In genomic region chr5:89929834-89930233, GRCh38 we compare ENCODE assay signal across 21 cellular contexts.
DNase-seq lines count a peak whose midpoint lies in the region; ATAC-seq and TF ChIP-seq lines count a peak whose summit lies in the region.
"Had no signal": no experiment of that assay in that cellular context is flagged by ENCODE, and none has a peak within 500 bp of the region (broad histone marks: within the 10 kb centered on the region; RNA-seq: fewer than 3 reads in every experiment).

No MANE protein-coding gene starts in this region.

- BruUV-seq in A673 (replicated peaks; lab: Mats Ljungman, UMichigan): no TSS peak
- BruUV-seq in PC-3 (replicated peaks; lab: Mats Ljungman, UMichigan): no TSS peak

- no peaks in the 10 kb centered on the region for H3K79me2 ChIP-seq in PC-3 (ENCODE audit: low read length)
- H3K79me2 ChIP-seq in mesendoderm (ENCODE audit: control insufficient read depth, insufficient read depth, low read length): no peaks in the 10 kb centered on the region
- no peaks in the 10 kb centered on the region for H3K79me2 ChIP-seq in Karpas-422 (ENCODE audit: low read length)

- H4K8ac ChIP-seq in mesendoderm (ENCODE audit: low read depth, low read length): no peak overlapping the region

- no peaks in the 10 kb centered on the region for H3K79me1 ChIP-seq in mesendoderm (ENCODE audit: low read length)

- CTCF ChIA-PET in A673 (lab: Charles Lee): no interaction called here
- CTCF ChIA-PET in PC-3 (lab: Charles Lee): interaction anchor here (0.6 kb wide), 1 partner anchor 256 kb away, joined by 6 read pairs; no protein-coding TSS in a partner anchor

- H3K4ac ChIP-seq in mesendoderm (ENCODE audit: low read depth, low read length): no peak overlapping the region

- H3K56ac ChIP-seq in mesendoderm (ENCODE audit: low read length): no peak overlapping the region

- H3K18ac ChIP-seq in mesendoderm (ENCODE audit: low read length): no peak overlapping the region

- no peak overlapping the region for H3K23ac ChIP-seq in mesendoderm (ENCODE audit: low read length)

- intact Hi-C loops in A673 (cut with micrococcal nuclease; ENCODE audit: unreplicated experiment) (loop anchor here (2.0 to 10.0 kb wide), 2 partner anchors 165 to 335 kb away; no protein-coding TSS in a partner anchor), PC-3 (cut with micrococcal nuclease) (loop anchor here (2.0 to 5.0 kb wide), 4 partner anchors 73 to 457 kb away; no protein-coding TSS in a partner anchor)

- no peak overlapping the region for H3K9ac ChIP-seq in PC-3 (ENCODE audit: low read length)
- no peak overlapping the region for H3K9ac ChIP-seq in mesendoderm (ENCODE audit: low read length)
- H3K9ac ChIP-seq in Karpas-422 (ENCODE audit: low read length): no peak overlapping the region

- no peaks in the 10 kb centered on the region for H3K36me3 ChIP-seq in A673 (ENCODE audit: insufficient read depth, low read length, poor library complexity, severe bottlenecking)
- no peaks in the 10 kb centered on the region for H3K36me3 ChIP-seq in PC-3 (ENCODE audit: low read depth, low read length)
- no peaks in the 10 kb centered on the region for H3K36me3 ChIP-seq in mesendoderm (ENCODE audit: control insufficient read depth, insufficient read depth, low read length)
- no peaks in the 10 kb centered on the region for H3K36me3 ChIP-seq in Karpas-422 (ENCODE audit: insufficient read depth, low read length)
- H3K36me3 ChIP-seq: left lung, right atrium auricular region had no signal

- no peak overlapping the region for H2BK5ac ChIP-seq in mesendoderm (ENCODE audit: low read length)

- H3F3A ChIP-seq in PC-3 (ENCODE audit: low read length, unreplicated experiment): no peaks in the 10 kb centered on the region

- H3K9me2 ChIP-seq in PC-3 (replicated peaks; ENCODE audit: low read length): no peaks in the 10 kb centered on the region
- H3K9me2 ChIP-seq in Karpas-422 (replicated peaks; ENCODE audit: insufficient read depth, low read length): no peaks in the 10 kb centered on the region

- peaks cover 22% of the 10 kb centered on the region for H3K4me1 ChIP-seq in A673 (ENCODE audit: insufficient read depth, low read length, poor library complexity, severe bottlenecking)
- H3K4me1 ChIP-seq in PC-3 (ENCODE audit: insufficient read depth, low read length): peaks cover 21% of the 10 kb centered on the region
- peaks cover 4% of the 10 kb centered on the region for H3K4me1 ChIP-seq in mesendoderm (ENCODE audit: control insufficient read depth, low read depth, low read length)
- 0 out of 2 replicates have a peak, but pooled peaks cover 3% of the 10 kb centered on the region for H3K4me1 ChIP-seq in Karpas-422 (ENCODE audit: low read length)
- H3K4me1 ChIP-seq: left lung had no signal

- H3K4me2 ChIP-seq in PC-3 (ENCODE audit: low read length): 0 out of 2 replicates have a peak overlapping the region, but pooled peaks have one; percentile 60
- H3K4me2 ChIP-seq in mesendoderm (ENCODE audit: low read length): no peak overlapping the region
- no peak overlapping the region for H3K4me2 ChIP-seq in Karpas-422 (ENCODE audit: low read depth, low read length, poor library complexity, severe bottlenecking)

- no peak for ATAC-seq in PC-3
- ATAC-seq: left lung, mucosa of descending colon had no signal

- H4K20me1 ChIP-seq in PC-3 (ENCODE audit: low read length) (no peaks in the 10 kb centered on the region), Karpas-422 (ENCODE audit: insufficient read depth, low read depth, low read length) (no peaks in the 10 kb centered on the region)

- POLR2A ChIA-PET in A673 (lab: Charles Lee; ENCODE audit: low non-redundant PET): no interaction called here
- POLR2A ChIA-PET in PC-3 (lab: Charles Lee; ENCODE audit: unreplicated experiment): interaction anchor here (0.6 kb wide), 1 partner anchor 88 kb away, joined by 5 read pairs; no protein-coding TSS in a partner anchor

- H3K27me3 ChIP-seq in A673 (replicated peaks; ENCODE audit: insufficient read depth, low read depth, low read length, poor library complexity): no peaks in the 10 kb centered on the region
- H3K27me3 ChIP-seq in PC-3 (ENCODE audit: low read length): no peaks in the 10 kb centered on the region
- no peaks in the 10 kb centered on the region for H3K27me3 ChIP-seq in mesendoderm (ENCODE audit: insufficient read depth, low read length, poor library complexity)
- H3K27me3 ChIP-seq in Karpas-422 (ENCODE audit: low read length): no peaks in the 10 kb centered on the region
- H3K27me3 ChIP-seq: left lung, right atrium auricular region had no signal

- no peak overlapping the region for H4K5ac ChIP-seq in mesendoderm (ENCODE audit: low read length)

- H3K4me3 ChIP-seq in A673 (ENCODE audit: low read depth, low read length, poor library complexity, severe bottlenecking) (no peak overlapping the region), PC-3 (ENCODE audit: low read length) (no peak overlapping the region), cardiac fibroblast (replicated peaks in 1 of 2; ENCODE audit: low read depth in 2 of 2, low read length in 2 of 2) (no peak overlapping the region), mesendoderm (ENCODE audit: low read length) (no peak overlapping the region), Karpas-422 (ENCODE audit: low read length) (no peak overlapping the region)
- H3K4me3 ChIP-seq: left lung, mucosa of descending colon, right atrium auricular region had no signal

- peak; percentile 76 for DNase-seq in A673 (ENCODE audit: low spot score)
- no peak for DNase-seq in PC-3
- DNase-seq in cardiac fibroblast (ENCODE audit: low read depth in 2 of 2): peak; percentile 27 to 29
- DNase-seq in mesendoderm: peak; percentile 24
- no peak for DNase-seq in HK-2 (ENCODE audit: unreplicated experiment)
- DNase-seq in iPS-NIHi7 (ENCODE audit: extremely low spot score): no peak
- DNase-seq in activated naive CD4-positive, alpha-beta T cell treated with anti-CD3 and anti-CD28 coated beads, Interleukin-2, amount 50 U/mL, for 16 hours: no peak
- DNase-seq in Karpas-422: no peak
- DNase-seq: ACHN; activated CD4-positive, alpha-beta memory T cell treated with anti-CD3 and anti-CD28 coated beads for 36 hours; activated naive CD4-positive, alpha-beta T cell treated with Interleukin-2 at 50 U/mL for 16 hours; CD4-positive, CD25-positive, alpha-beta regulatory T cell; HFFc6; left lung; mucosa of descending colon; NCI-H1048; NCI-H2107; NCI-H526; nucleus accumbens; SIG-M5 had no signal

- peak overlapping the region; percentile 46 for H3K27ac ChIP-seq in A673 (ENCODE audit: low read depth, low read length, poor library complexity, severe bottlenecking)
- no peak overlapping the region for H3K27ac ChIP-seq in PC-3 (ENCODE audit: low read length)
- H3K27ac ChIP-seq in mesendoderm (ENCODE audit: low read depth, low read length): no peak overlapping the region
- no peak overlapping the region for H3K27ac ChIP-seq in Karpas-422 (ENCODE audit: low read length)
- H3K27ac ChIP-seq: left lung had no signal

- no peak overlapping the region for H2BK120ac ChIP-seq in mesendoderm (ENCODE audit: low read depth, low read length)

- H2BK15ac ChIP-seq in mesendoderm (replicated peaks; ENCODE audit: low read depth): no peak overlapping the region

- no peak overlapping the region for H2AK5ac ChIP-seq in mesendoderm (ENCODE audit: low read length)

- no CpG with 5 or more reads among the region's 1 CpG for whole genome bisulfite sequencing in mesendoderm (ENCODE audit: extremely low coverage, insufficient coverage, low lambda C conversion rate)

- no peak overlapping the region for H2AFZ ChIP-seq in PC-3 (ENCODE audit: low read length)
- no peak overlapping the region for H2AFZ ChIP-seq in Karpas-422 (ENCODE audit: low read length)

- TF ChIP-seq CTCF in A673 (conservative IDR thresholded peaks at IDR 0.05; ENCODE audit: low read depth, low read length) (no peak), PC-3 (conservative IDR thresholded peaks at IDR 0.05; ENCODE audit: low read depth, low read length) (no peak), cardiac fibroblast (IDR thresholded peaks at IDR 0.05; ENCODE audit: low read depth, low read length) (no peak)

- H3K9me3 ChIP-seq in A673 (ENCODE audit: low read depth, low read length, poor library complexity, severe bottlenecking): no peaks in the 10 kb centered on the region
- no peaks in the 10 kb centered on the region for H3K9me3 ChIP-seq in PC-3 (ENCODE audit: low read length)
- no peaks in the 10 kb centered on the region for H3K9me3 ChIP-seq in Karpas-422 (ENCODE audit: low read length)
- H3K9me3 ChIP-seq: left lung, mucosa of descending colon, right atrium auricular region had no signal

Comparison
In these comparisons a context has a peak if more than half of its experiments do, and no peak if none do; other contexts are left out.
1. DNase-seq: peak in A673 (single experiment), cardiac fibroblast (2 of 2) and mesendoderm (single experiment); none in PC-3 (single experiment), HK-2 (single experiment), iPS-NIHi7 (single experiment), activated naive CD4-positive, alpha-beta T cell treated with anti-CD3 and anti-CD28 coated beads, Interleukin-2, amount 50 U/mL, for 16 hours (single experiment) and Karpas-422 (single experiment).